In the genomic region with DNA sequence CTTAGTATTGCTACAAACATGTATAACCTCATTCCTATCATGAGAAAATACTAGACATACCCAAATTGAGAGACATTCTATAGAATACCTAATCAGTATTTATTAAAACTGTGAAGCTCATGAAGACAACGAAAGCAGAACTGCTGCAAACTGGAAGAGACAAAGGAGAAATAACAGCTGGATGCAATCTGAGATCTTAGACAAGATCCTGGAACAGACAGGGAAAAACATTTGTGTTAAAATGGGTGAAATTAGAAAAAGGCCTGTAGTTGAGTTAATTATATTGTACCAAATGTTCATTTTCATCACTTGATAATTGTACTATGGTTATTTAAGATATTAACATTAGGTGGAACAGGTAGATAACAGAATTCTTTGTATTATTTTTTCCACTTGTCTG, we compare ENCODE assay signal across 19 cellular contexts.
"Had no signal": no experiment of that assay in that cellular context is flagged by ENCODE, and none has a peak within 500 bp of the region (broad histone marks: within the 10 kb centered on the region; RNA-seq: fewer than 3 reads in every experiment).

No MANE protein-coding gene starts in this region.

- H3K4me3 Mint-ChIP-seq: naive thymus-derived CD4-positive, alpha-beta T cell had no signal

- H3K27ac ChIP-seq: epithelial cell of prostate, hepatocyte, neutrophil, thoracic aorta, transverse colon had no signal

- H3K4me3 ChIP-seq: esophagus muscularis mucosa, gastroesophageal sphincter, hepatocyte, stomach, thoracic aorta, transverse colon had no signal

- H3K4me1 Mint-ChIP-seq: naive thymus-derived CD4-positive, alpha-beta T cell had no signal

- H3K36me3 ChIP-seq: esophagus muscularis mucosa, gastroesophageal sphincter, neutrophil, stomach, thoracic aorta, transverse colon had no signal

- H3K4me2 ChIP-seq: hepatocyte had no signal

- H3K4me1 ChIP-seq: stomach had no signal

- H3K27me3 ChIP-seq: esophagus muscularis mucosa, gastroesophageal sphincter, hepatocyte, neutrophil, stomach, transverse colon had no signal

- H3K36me3 Mint-ChIP-seq: naive thymus-derived CD4-positive, alpha-beta T cell had no signal

- H2AFZ ChIP-seq: hepatocyte had no signal

- DNase-seq: effector memory CD4-positive, alpha-beta T cell; glutamatergic neuron; kidney; left cardiac atrium; mammary epithelial cell; naive thymus-derived CD4-positive, alpha-beta T cell; posterior cingulate gyrus; small intestine; stimulated activated CD4-positive, alpha-beta T cell treated with anti-CD3 and anti-CD28 coated beads, Interleukin-12 subunit alpha, Interleukin-12 subunit beta, amount 100 ng/mL, for 4 hours; stimulated activated naive CD4-positive, alpha-beta T cell; stomach; substantia nigra; transverse colon had no signal

- ATAC-seq: naive thymus-derived CD4-positive, alpha-beta T cell had no signal

- H3K79me2 ChIP-seq: hepatocyte had no signal

- H3K27me3 Mint-ChIP-seq: naive thymus-derived CD4-positive, alpha-beta T cell had no signal

- H3K9me3 ChIP-seq: esophagus muscularis mucosa, gastroesophageal sphincter, neutrophil, stomach, thoracic aorta, transverse colon had no signal
